Comparison of ENCODE assay signal across 8 cellular contexts in genomic region chrX:33434256-33435092, GRCh38.
DNase-seq lines count a peak whose midpoint lies in the region; ATAC-seq lines count a peak whose summit lies in the region.

No MANE protein-coding gene starts in this region.

- intact Hi-C loops in Right ventricle myocardium superior (cut with DNase I), result loop anchor here (10.0 kb wide), 1 partner anchor 870 kb away; no protein-coding TSS in a partner anchor

- DNase-seq in SKM-1 treated with dmso at 0.1 percent for 144 hours (lab: John Stamatoyannopoulos, UW; ENCODE audit: unreplicated experiment), result peak; percentile 16
- no peak for DNase-seq in SKM-1 (lab: John Stamatoyannopoulos, UW; ENCODE audit: unreplicated experiment)
- peak; percentile 46 for DNase-seq in NOMO-1 treated with DMSO at 0.1 percent for 48 hours (lab: John Stamatoyannopoulos, UW; ENCODE audit: unreplicated experiment)
- peak; percentile 11 for DNase-seq in activated naive CD4-positive, alpha-beta T cell treated with anti-CD3 and anti-CD28 coated beads, Interleukin-2, amount 50 U/mL, for 16 hours
- no peak for DNase-seq in Right ventricle myocardium superior
- peak; percentile 8 for DNase-seq in pulmonary artery endothelial cell (ENCODE audit: low read depth, low spot score)

- ATAC-seq in HG03159 (IDR thresholded peaks at IDR 0.05; ENCODE audit: unreplicated experiment), result peak; percentile 92
- ATAC-seq in Right ventricle myocardium superior (ENCODE audit: poor library complexity), result peak; percentile 52
- no peak for ATAC-seq in HG02973 (IDR thresholded peaks at IDR 0.05; ENCODE audit: unreplicated experiment)

Comparison
In these comparisons a context has a peak if more than half of its experiments do, and no peak if none do; other contexts are left out.
1. DNase-seq: peak in SKM-1 treated with dmso at 0.1 percent for 144 hours (single experiment), NOMO-1 treated with DMSO at 0.1 percent for 48 hours (single experiment), activated naive CD4-positive, alpha-beta T cell treated with anti-CD3 and anti-CD28 coated beads, Interleukin-2, amount 50 U/mL, for 16 hours (single experiment) and pulmonary artery endothelial cell (single experiment); none in SKM-1 (single experiment) and Right ventricle myocardium superior (single experiment).